In the genomic region with DNA sequence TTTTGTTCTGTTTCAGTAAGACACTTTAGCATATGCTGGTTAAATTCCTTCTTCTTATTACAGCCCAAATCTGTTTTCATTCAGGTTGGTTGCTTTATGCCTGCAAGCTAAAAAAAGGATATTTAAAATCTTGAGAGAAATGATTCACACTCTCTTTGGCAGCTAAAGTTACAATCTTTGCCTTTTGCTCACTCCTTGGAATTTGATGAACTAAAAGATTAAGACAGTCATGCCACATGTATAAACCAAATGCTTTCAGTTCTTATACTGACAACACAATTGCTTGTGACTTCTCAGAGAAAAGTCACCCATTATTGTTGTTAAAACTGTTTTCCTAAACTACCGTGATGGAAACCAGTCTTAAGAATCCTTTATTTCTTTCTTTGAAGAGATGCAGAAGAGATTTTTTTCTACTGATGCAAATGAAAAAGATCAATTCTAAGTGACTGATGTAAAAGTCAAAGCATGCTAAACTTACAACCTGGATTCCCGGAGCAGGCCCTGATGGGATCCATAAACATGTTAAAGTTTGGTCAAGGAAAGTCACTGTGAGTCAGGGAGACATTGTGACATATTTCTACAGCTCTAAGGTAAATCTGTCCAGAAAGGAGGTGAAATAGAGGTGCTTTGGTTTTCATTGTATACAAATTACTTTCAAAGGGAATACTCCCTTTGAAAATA, we compare ENCODE assay signal across 15 cellular contexts.
A peak's percentile ranks its signal among the peaks of the same experiment; 100 is the strongest.
DNase-seq lines count a peak whose midpoint lies in the region; ATAC-seq and TF ChIP-seq lines count a peak whose summit lies in the region.
"Had no signal": no experiment of that assay in that cellular context is flagged by ENCODE, and none has a peak within 500 bp of the region (broad histone marks: within the 10 kb centered on the region; RNA-seq: fewer than 3 reads in every experiment).

No MANE protein-coding gene starts in this region.

- TF ChIP-seq CTCF in AG10803 (conservative IDR thresholded peaks at IDR 0.05; ENCODE audit: low read length) (no peak), cardiac fibroblast (IDR thresholded peaks at IDR 0.05; ENCODE audit: low read depth, low read length) (no peak), foreskin fibroblast (IDR thresholded peaks at IDR 0.05; ENCODE audit: low read depth, low read length) (no peak)

- CTCF ChIA-PET in activated CD4-positive, alpha-beta T cell treated with anti-CD3 and anti-CD28 coated beads, Interleukin-2, amount 10 ng/mL, durations not matched to agents 7 days and 5 days (lab: Charles Lee) = no interaction called here

- no peak overlapping the region for H3K4me3 Mint-ChIP-seq in activated CD4-positive, alpha-beta T cell treated with anti-CD3 and anti-CD28 coated beads, Interleukin-2, amount 10 ng/mL, durations not matched to agents 7 days and 5 days
- H3K4me3 Mint-ChIP-seq: activated B cell treated with CpG ODN at 0.5 μM for 24 hours; activated naive CD8-positive, alpha-beta T cell; mesothelial cell of epicardium had no signal

- no peaks in the 10 kb centered on the region for H3K27me3 Mint-ChIP-seq in activated CD4-positive, alpha-beta T cell treated with anti-CD3 and anti-CD28 coated beads, Interleukin-2, amount 10 ng/mL, durations not matched to agents 7 days and 5 days
- H3K27me3 Mint-ChIP-seq: activated B cell treated with CpG ODN at 0.5 μM for 24 hours; activated naive CD8-positive, alpha-beta T cell had no signal

- no peaks in the 10 kb centered on the region for H3K27me3 ChIP-seq in MG63
- H3K27me3 ChIP-seq in HAP-1 (ENCODE audit: low read depth) = no peaks in the 10 kb centered on the region

- no peaks in the 10 kb centered on the region for H3K9me3 ChIP-seq in MG63
- H3K9me3 ChIP-seq in mesodermal cell (ENCODE audit: control insufficient read depth, low read length) = no peaks in the 10 kb centered on the region
- no peaks in the 10 kb centered on the region for H3K9me3 ChIP-seq in HAP-1
- H3K9me3 ChIP-seq: thoracic aorta had no signal

- peak; percentile 93 for DNase-seq in AG10803 (ENCODE audit: low read depth)
- peak; percentile 29 for DNase-seq in MG63
- DNase-seq in cardiac fibroblast (ENCODE audit: low read depth in 2 of 2) = peak; percentile 15 to 18
- no peak for DNase-seq in HAP-1 (ENCODE audit: low spot score in 2 of 2)
- no peak for DNase-seq in foreskin fibroblast
- DNase-seq in activated CD4-positive, alpha-beta T cell treated with anti-CD3 and anti-CD28 coated beads, Interleukin-2, amount 10 ng/mL, durations not matched to agents 7 days and 5 days = no peak
- no peak for DNase-seq in sciatic nerve (ENCODE audit: low spot score)
- DNase-seq: activated B cell treated with CpG ODN at 0.5 μM for 24 hours; activated CD8-positive, alpha-beta memory T cell treated with anti-CD3 and anti-CD28 coated beads, Interleukin-2, amount 50 U/mL, for 48 hours; NCI-H2171 had no signal

- in situ Hi-C loops in HAP-1 (cut with MboI; ENCODE audit: low sequenced_read_pairs) = no loop called here

- H3K4me3 ChIP-seq in AG10803 (ENCODE audit: low read length) (no peak overlapping the region), MG63 (no peak overlapping the region), cardiac fibroblast (replicated peaks in 1 of 2; ENCODE audit: low read depth in 2 of 2, low read length in 2 of 2) (no peak overlapping the region), mesodermal cell (ENCODE audit: extremely low read depth, insufficient read depth, low read length, poor library complexity, severe bottlenecking) (no peak overlapping the region), HAP-1 (no peak overlapping the region), foreskin fibroblast (ENCODE audit: low read depth in 1 of 2, low read length in 2 of 2) (no peak overlapping the region)
- H3K4me3 ChIP-seq: thoracic aorta had no signal

- no peaks in the 10 kb centered on the region for H3K36me3 ChIP-seq in MG63
- H3K36me3 ChIP-seq in mesodermal cell (ENCODE audit: control insufficient read depth, insufficient read depth, low read length) = no peaks in the 10 kb centered on the region
- no peaks in the 10 kb centered on the region for H3K36me3 ChIP-seq in HAP-1 (replicated peaks)
- H3K36me3 ChIP-seq: thoracic aorta had no signal

- H3K4me1 Mint-ChIP-seq in activated CD4-positive, alpha-beta T cell treated with anti-CD3 and anti-CD28 coated beads, Interleukin-2, amount 10 ng/mL, durations not matched to agents 7 days and 5 days = no peaks in the 10 kb centered on the region
- H3K4me1 Mint-ChIP-seq: activated B cell treated with CpG ODN at 0.5 μM for 24 hours had no signal

- no peak for ATAC-seq in sciatic nerve
- ATAC-seq: esophagus mucosa had no signal

- H3K9me3 Mint-ChIP-seq in activated CD4-positive, alpha-beta T cell treated with anti-CD3 and anti-CD28 coated beads, Interleukin-2, amount 10 ng/mL, durations not matched to agents 7 days and 5 days = peaks cover 4% of the 10 kb centered on the region
- H3K9me3 Mint-ChIP-seq: mesothelial cell of epicardium had no signal

- H3K27ac Mint-ChIP-seq in activated CD4-positive, alpha-beta T cell treated with anti-CD3 and anti-CD28 coated beads, Interleukin-2, amount 10 ng/mL, durations not matched to agents 7 days and 5 days = no peak overlapping the region
- H3K27ac Mint-ChIP-seq: activated B cell treated with CpG ODN at 0.5 μM for 24 hours; activated naive CD8-positive, alpha-beta T cell; mesothelial cell of epicardium had no signal

- intact Hi-C loops in sciatic nerve (cut with DNase I) = no loop called here

- 57 to 88% methylated on average over 1 of the region's 2 CpGs for WGBS in mesodermal cell (ENCODE audit: insufficient coverage in 2 of 2), 2 experiments

- H3K4me1 ChIP-seq in mesodermal cell (ENCODE audit: control insufficient read depth, insufficient read depth, low read length, poor library complexity, severe bottlenecking) = peaks cover 8% of the 10 kb centered on the region
- no peaks in the 10 kb centered on the region for H3K4me1 ChIP-seq in HAP-1

- POLR2A ChIA-PET in activated CD4-positive, alpha-beta T cell treated with anti-CD3 and anti-CD28 coated beads, Interleukin-2, amount 10 ng/mL, durations not matched to agents 7 days and 5 days (lab: Charles Lee) = no interaction called here

- H3K27ac ChIP-seq in mesodermal cell (ENCODE audit: low read depth, low read length, severe bottlenecking) = peak overlapping the region; percentile 88
- H3K27ac ChIP-seq: thoracic aorta had no signal

- H3K36me3 Mint-ChIP-seq in activated CD4-positive, alpha-beta T cell treated with anti-CD3 and anti-CD28 coated beads, Interleukin-2, amount 10 ng/mL, durations not matched to agents 7 days and 5 days (ENCODE audit: low read depth) = no peaks in the 10 kb centered on the region
- H3K36me3 Mint-ChIP-seq: activated naive CD8-positive, alpha-beta T cell; mesothelial cell of epicardium had no signal

Comparison
In these comparisons a context has a peak if more than half of its experiments do, and no peak if none do; other contexts are left out.
1. DNase-seq: peak in AG10803 (single experiment), MG63 (single experiment) and cardiac fibroblast (2 of 2); none in HAP-1 (0 of 2), foreskin fibroblast (0 of 2), activated CD4-positive, alpha-beta T cell treated with anti-CD3 and anti-CD28 coated beads, Interleukin-2, amount 10 ng/mL, durations not matched to agents 7 days and 5 days (single experiment) and sciatic nerve (single experiment).